18 cellular contexts compared by ENCODE assay signal in the genomic region with DNA sequence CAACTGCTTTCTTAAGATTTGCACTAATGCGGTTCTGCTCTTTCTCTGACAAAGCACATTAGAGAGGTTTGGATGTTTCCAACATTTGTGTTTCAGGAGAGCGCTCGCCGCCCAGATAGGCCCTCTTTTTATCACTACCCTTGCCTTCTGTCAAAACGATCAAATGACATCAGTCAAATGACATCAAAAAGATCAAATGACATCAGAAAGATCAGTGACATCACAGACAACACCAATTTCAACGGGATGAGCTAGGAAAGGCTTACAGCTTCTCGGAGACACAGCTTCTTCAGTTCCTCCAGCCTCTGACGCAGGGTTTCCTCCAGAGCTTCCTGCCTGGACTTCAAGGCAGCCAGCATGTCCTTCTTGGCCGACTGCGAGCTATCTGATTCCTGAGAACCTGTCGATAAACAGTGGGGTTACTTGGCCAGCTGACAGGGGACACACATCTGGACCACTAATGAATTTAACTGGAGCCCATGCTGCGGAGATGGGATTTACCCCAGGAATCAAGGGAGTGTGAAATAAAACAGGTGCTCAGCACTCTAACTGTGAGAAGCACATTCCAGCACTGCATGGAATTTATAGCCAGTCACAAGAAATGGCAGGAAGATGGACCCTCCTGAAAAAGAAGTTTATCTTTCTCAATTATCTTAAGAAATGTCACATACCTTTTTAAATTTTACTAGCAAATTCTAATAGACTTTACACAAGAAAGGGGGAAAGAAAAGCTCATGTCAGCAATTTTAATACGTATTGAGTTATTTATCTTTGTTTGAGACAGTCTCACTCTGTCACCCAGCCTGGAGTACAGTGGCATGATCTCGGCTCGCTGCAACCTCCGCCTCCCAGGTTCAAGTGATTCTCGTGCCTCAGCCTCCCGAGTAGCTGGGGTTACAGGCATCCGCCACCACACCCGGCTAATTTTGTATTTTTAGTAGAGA.
"Had no signal": no experiment of that assay in that cellular context is flagged by ENCODE, and none has a peak within 500 bp of the region (broad histone marks: within the 10 kb centered on the region; RNA-seq: fewer than 3 reads in every experiment).

No MANE protein-coding gene starts in this region.

- H3K4me3 ChIP-seq: cardiac muscle cell, colonic mucosa, gastroesophageal sphincter, mucosa of descending colon, psoas muscle, skin epidermis, tibial artery had no signal

- ATAC-seq: activated T-helper 17 cell treated with anti-CD3 and anti-CD28 coated beads, Interleukin-2, amount 50 U/mL, for 72 hours; gastroesophageal sphincter; mucosa of descending colon; naive thymus-derived CD8-positive, alpha-beta T cell; psoas muscle; stimulated activated effector memory CD8-positive, alpha-beta T cell treated with anti-CD3 and anti-CD28 coated beads, Interleukin-12 subunit alpha, Interleukin-12 subunit beta, amount 100 ng/mL, for 72 hours had no signal

- H3K36me3 ChIP-seq: cardiac muscle cell had no signal

- H3K4me1 ChIP-seq: colonic mucosa, gastroesophageal sphincter, psoas muscle, tibial artery had no signal

- DNase-seq: activated CD4-positive, alpha-beta T cell treated with anti-CD3 and anti-CD28 coated beads, Interleukin-2, amount 10 ng/mL, durations not matched to agents 7 days and 5 days; activated CD4-positive, CD25-positive, alpha-beta regulatory T cell; activated CD8-positive, alpha-beta memory T cell treated with anti-CD3 and anti-CD28 coated beads for 24 hours; activated naive CD4-positive, alpha-beta T cell treated with anti-CD3 and anti-CD28 coated beads for 36 hours; activated T-cell treated with anti-CD3 and anti-CD28 coated beads for 4 hours; colonic mucosa; effector CD8-positive, alpha-beta T cell; hippocampal formation; mucosa of descending colon; naive thymus-derived CD8-positive, alpha-beta T cell; occipital lobe; psoas muscle; tibial artery had no signal

- H3K9me3 ChIP-seq: colonic mucosa, gastroesophageal sphincter, mucosa of descending colon, psoas muscle, tibial artery had no signal

- H3K27ac ChIP-seq: cardiac muscle cell, colonic mucosa, gastroesophageal sphincter, psoas muscle, skin epidermis, tibial artery had no signal

- H3K27me3 ChIP-seq: cardiac muscle cell, colonic mucosa, gastroesophageal sphincter, tibial artery had no signal
